9 cellular contexts compared by ENCODE assay signal in the genomic region with DNA sequence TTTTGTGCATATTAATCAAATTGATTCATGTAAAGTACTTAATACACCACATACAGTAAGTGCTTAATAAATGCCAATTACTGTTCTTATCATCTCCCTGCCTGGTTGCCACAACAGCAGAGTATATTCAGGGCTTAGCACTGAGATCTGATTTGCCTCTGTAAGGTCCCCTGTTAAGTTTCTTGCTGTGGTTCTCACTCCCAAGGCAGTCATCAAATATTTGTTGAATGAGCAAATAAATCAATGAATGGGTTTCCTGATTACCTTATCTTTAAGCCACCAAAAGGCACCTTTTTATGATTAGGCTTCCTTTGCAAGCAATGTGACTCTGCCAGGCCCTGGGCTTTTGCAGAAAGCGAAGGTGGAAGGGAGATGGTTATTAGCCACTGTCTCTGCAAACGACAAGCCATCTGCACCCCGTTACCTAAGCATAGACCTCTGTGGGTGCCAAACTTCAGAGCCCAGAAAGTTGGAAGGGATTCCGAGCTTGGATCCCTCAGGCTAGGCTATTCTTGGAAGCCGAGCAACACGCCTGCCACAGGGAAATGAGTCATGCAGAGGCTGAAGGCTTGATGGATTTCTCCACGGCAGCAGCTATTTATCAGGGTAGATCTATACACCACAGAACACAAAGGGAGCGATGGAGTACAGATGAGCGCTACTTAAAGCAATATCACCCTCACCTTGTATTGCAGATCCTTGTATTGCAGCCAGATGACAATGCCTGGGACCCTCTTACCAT.
A peak's percentile ranks its signal among the peaks of the same experiment; 100 is the strongest.
DNase-seq lines count a peak whose midpoint lies in the region; TF ChIP-seq lines count a peak whose summit lies in the region.
"Had no signal": no experiment of that assay in that cellular context is flagged by ENCODE, and none has a peak within 500 bp of the region (broad histone marks: within the 10 kb centered on the region; RNA-seq: fewer than 3 reads in every experiment).

No MANE protein-coding gene starts in this region.

- no peaks in the 10 kb centered on the region for H3K36me3 ChIP-seq in left ventricle myocardium inferior

- peaks cover 7% of the 10 kb centered on the region for H3K9me3 ChIP-seq in left ventricle myocardium inferior (replicated peaks)

- intact Hi-C loops in left ventricle myocardium inferior (cut with micrococcal nuclease): no loop called here

- H3K4me3 ChIP-seq in astrocyte of the cerebellum (ENCODE audit: low read depth, low read length): no peak overlapping the region
- H3K4me3 ChIP-seq in left ventricle myocardium inferior: no peak overlapping the region

- H3K4me1 ChIP-seq in left ventricle myocardium inferior: peaks cover 37% of the 10 kb centered on the region

- in situ Hi-C loops in astrocyte of the cerebellum (cut with HindIII; ENCODE audit: low sequenced_read_pairs): no loop called here

- no peak for TF ChIP-seq CTCF in astrocyte of the cerebellum (IDR thresholded peaks at IDR 0.05; ENCODE audit: low read depth, low read length, missing control alignments)
- no peak for TF ChIP-seq CTCF in left ventricle myocardium inferior (IDR thresholded peaks at IDR 0.05; ENCODE audit: borderline replicate concordance)

- peak; percentile 52 for DNase-seq in GM03348 (ENCODE audit: low spot score)
- DNase-seq in astrocyte of the cerebellum (ENCODE audit: low read depth): peak; percentile 91
- DNase-seq in left ventricle myocardium inferior: peak; percentile 50
- peak; percentile 20 for DNase-seq in retina
- no peak for DNase-seq in NCI-H524 treated with DMSO at 0.1 percent for 48 hours (lab: John Stamatoyannopoulos, UW)
- DNase-seq in activated CD4-positive, CD25-positive, alpha-beta regulatory T cell treated with anti-CD3 and anti-CD28 coated beads, Interleukin-2, amount 50 U/mL, for 72 hours: no peak
- no peak for DNase-seq in mesenteric fat pad (ENCODE audit: low spot score)
- no peak for DNase-seq in NCI-H1105 (lab: John Stamatoyannopoulos, UW)
- DNase-seq: NCI-H2107 had no signal

- H3K27me3 ChIP-seq in left ventricle myocardium inferior (ENCODE audit: low read depth): no peaks in the 10 kb centered on the region

- H3K27ac ChIP-seq in left ventricle myocardium inferior (replicated peaks): peak overlapping the region; percentile 62

Comparison
In these comparisons a context has a peak if more than half of its experiments do, and no peak if none do; other contexts are left out.
1. DNase-seq: peak in GM03348 (single experiment), astrocyte of the cerebellum (single experiment), left ventricle myocardium inferior (single experiment) and retina (single experiment); none in NCI-H524 treated with DMSO at 0.1 percent for 48 hours (single experiment), activated CD4-positive, CD25-positive, alpha-beta regulatory T cell treated with anti-CD3 and anti-CD28 coated beads, Interleukin-2, amount 50 U/mL, for 72 hours (single experiment), mesenteric fat pad (single experiment) and NCI-H1105 (single experiment).